10 cellular contexts compared by ENCODE assay signal in genomic region chr11:2741377-2742131, GRCh38. TPM values are rescaled to one million over a fixed set of nuclear protein-coding genes. Genes with fewer than 3 reads are reported as not detected.
A peak's percentile ranks its signal among the peaks of the same experiment; 100 is the strongest.
DNase-seq lines count a peak whose midpoint lies in the region; ATAC-seq, FAIRE-seq and TF ChIP-seq lines count a peak whose summit lies in the region.
"Had no signal": no experiment of that assay in that cellular context is flagged by ENCODE, and none has a peak within 500 bp of the region (broad histone marks: within the 10 kb centered on the region; RNA-seq: fewer than 3 reads in every experiment).

No MANE protein-coding gene starts in this region.

- no peak for TF ChIP-seq RAD21 in HepG2 (CRISPR knock-in tag; IDR thresholded peaks at IDR 0.05)

- H3K27ac ChIP-seq in astrocyte (ENCODE audit: low read depth, low read length), result no peak overlapping the region
- H3K27ac ChIP-seq in HepG2 (ENCODE audit: extremely low read length, insufficient read depth, low read length), result no peak overlapping the region
- H3K27ac ChIP-seq in upper lobe of left lung, result peak overlapping the region in 3 of 4 donors; percentile 1 to 30 (median 17)
- H3K27ac ChIP-seq: VCaP had no signal

- DNase-seq in HS-5 (ENCODE audit: low read depth), result peak; percentile 31
- DNase-seq in astrocyte (ENCODE audit: low read depth), result peak; percentile 62
- no peak for DNase-seq in HepG2 (ENCODE audit: low spot score)
- peak in 1 of 2 donors; percentile 85 for DNase-seq in upper lobe of left lung
- no peak for DNase-seq in epidermal melanocyte (ENCODE audit: insufficient read length, low spot score)
- no peak for DNase-seq in activated gamma-delta T cell (lab: John Stamatoyannopoulos, UW)
- DNase-seq: activated naive CD8-positive, alpha-beta T cell treated with anti-CD3 and anti-CD28 coated beads, Interleukin-2, amount 50 U/mL, for 24 hours; stimulated activated CD4-positive, alpha-beta T cell treated with anti-CD3 and anti-CD28 coated beads, Interleukin-1b, Interleukin-23, amount 100 ng/mL, for 48 hours had no signal

- H3K4me1 ChIP-seq in astrocyte (ENCODE audit: insufficient read depth, low read length) (peaks cover 14% of the 10 kb centered on the region), HepG2 (ENCODE audit: insufficient read depth, low read length) (peaks cover 60% of the 10 kb centered on the region), upper lobe of left lung (peaks cover 0 to 7% (median 0%) of the 10 kb centered on the region in 4 donors)

- in situ Hi-C loops in HepG2 (cut with HindIII; ENCODE audit: extremely low pct_ligation_motif_present, low pct_unique_long_range_greater_than_20kb), result loop anchor here (25.0 kb wide), 1 partner anchor 529 kb away; no protein-coding TSS in a partner anchor

- H3K27me3 Mint-ChIP-seq in astrocyte (ENCODE audit: low read depth, unreplicated experiment), result peaks cover 13% of the 10 kb centered on the region
- H3K27me3 Mint-ChIP-seq: activated naive CD8-positive, alpha-beta T cell treated with anti-CD3 and anti-CD28 coated beads, Interleukin-2, amount 50 U/mL, for 24 hours had no signal

- H3K27me3 ChIP-seq in astrocyte (ENCODE audit: insufficient read depth, low read length), result no peaks in the 10 kb centered on the region
- H3K27me3 ChIP-seq in HepG2 (ENCODE audit: control insufficient read depth in 1 of 2, insufficient read depth in 2 of 2, low read length in 2 of 2), result peaks cover 10 to 43% of the 10 kb centered on the region in 2 experiments; a peak in 4 of 5 replicates
- H3K27me3 ChIP-seq in upper lobe of left lung, result no peaks in the 10 kb centered on the region

- POLR2A ChIA-PET in HepG2 (lab: Yijun Ruan, JAX), result interaction anchor here (1.0 to 4.8 kb wide), 6 partner anchors 10 to 74 kb away, joined by 3 to 90 read pairs (median 16); partner anchors contain the start of gene KCNQ1OT1

- H3K4me1 Mint-ChIP-seq in astrocyte (ENCODE audit: low read depth, unreplicated experiment), result peaks cover 18% of the 10 kb centered on the region
- H3K4me1 Mint-ChIP-seq: activated naive CD8-positive, alpha-beta T cell treated with anti-CD3 and anti-CD28 coated beads, Interleukin-2, amount 50 U/mL, for 24 hours had no signal

- intact Hi-C loops in HepG2 (cut with micrococcal nuclease; ENCODE audit: unreplicated experiment), result no loop called here

- H3K9me3 ChIP-seq in astrocyte (ENCODE audit: insufficient read depth, low read depth, low read length), result no peaks in the 10 kb centered on the region
- H3K9me3 ChIP-seq in HepG2 (ENCODE audit: low read length), result no peaks in the 10 kb centered on the region
- no peaks in the 10 kb centered on the region for H3K9me3 ChIP-seq in upper lobe of left lung

- TF ChIP-seq POLR2A in HepG2 (IDR thresholded peaks at IDR 0.05; ENCODE audit: insufficient read depth in 1 of 2, low read depth in 2 of 2, low read length in 2 of 2), result no peak
- no peak for TF ChIP-seq POLR2A in upper lobe of left lung (IDR thresholded peaks at IDR 0.05)

- no peaks in the 10 kb centered on the region for H3K9me3 Mint-ChIP-seq in astrocyte (ENCODE audit: unreplicated experiment)
- H3K9me3 Mint-ChIP-seq: activated naive CD8-positive, alpha-beta T cell treated with anti-CD3 and anti-CD28 coated beads, Interleukin-2, amount 50 U/mL, for 24 hours had no signal

- H3K4me3 Mint-ChIP-seq in astrocyte (ENCODE audit: unreplicated experiment), result no peak overlapping the region
- H3K4me3 Mint-ChIP-seq: activated naive CD8-positive, alpha-beta T cell treated with anti-CD3 and anti-CD28 coated beads, Interleukin-2, amount 50 U/mL, for 24 hours had no signal

- H3K79me2 ChIP-seq in astrocyte (ENCODE audit: insufficient read depth, low read length) (no peaks in the 10 kb centered on the region), HepG2 (ENCODE audit: insufficient read depth, low read length) (no peaks in the 10 kb centered on the region)

- no peaks in the 10 kb centered on the region for H3K36me3 Mint-ChIP-seq in astrocyte (ENCODE audit: low read depth, unreplicated experiment)

- H3K36me3 ChIP-seq in astrocyte (ENCODE audit: insufficient read depth, low read length) (no peaks in the 10 kb centered on the region), HepG2 (replicated peaks in 1 of 2; ENCODE audit: control insufficient read depth in 1 of 2, insufficient read depth in 2 of 2, low read length in 2 of 2) (no peaks in the 10 kb centered on the region), upper lobe of left lung (no peaks in the 10 kb centered on the region)

- H3K4me3 ChIP-seq in astrocyte (ENCODE audit: insufficient read depth, low read depth, low read length) (no peak overlapping the region), HepG2 (replicated peaks in 1 of 3; ENCODE audit: insufficient read depth in 1 of 3, low read depth in 2 of 3, low read length in 3 of 3) (peak overlapping the region; percentile 16 to 40 (median 24); a peak in 3 of 6 replicates), upper lobe of left lung (no peak overlapping the region)

- peak; percentile 61 for ATAC-seq in HepG2
- peak; percentile 10 to 45 for ATAC-seq in upper lobe of left lung (ENCODE audit: low FRiP score in 2 of 2)
- ATAC-seq in GM18511 (IDR thresholded peaks at IDR 0.05; ENCODE audit: unreplicated experiment), result no peak

- H4K20me1 ChIP-seq in astrocyte (ENCODE audit: insufficient read depth, low read length) (no peaks in the 10 kb centered on the region), HepG2 (ENCODE audit: insufficient read depth, low read length) (no peaks in the 10 kb centered on the region)

- H3K27ac Mint-ChIP-seq in astrocyte (ENCODE audit: unreplicated experiment), result no peak overlapping the region
- H3K27ac Mint-ChIP-seq: activated naive CD8-positive, alpha-beta T cell treated with anti-CD3 and anti-CD28 coated beads, Interleukin-2, amount 50 U/mL, for 24 hours had no signal

- WGBS in HepG2 (ENCODE audit: low lambda C conversion rate), result 3% methylated on average over 18 of the region's 18 CpGs
- 57 to 69% methylated on average over 8 to 18 of the region's 18 CpGs for WGBS in upper lobe of left lung, 2 donors

- H3K9ac ChIP-seq in astrocyte (ENCODE audit: low read length) (no peak overlapping the region), HepG2 (ENCODE audit: insufficient read depth, low read depth, low read length) (peak overlapping the region; percentile 10; the same call in 1 of the 2 replicates)

- no TSS peak for BruUV-seq in HepG2 (replicated peaks; lab: Mats Ljungman, UMichigan)

- TF ChIP-seq EP300 in HepG2 (IDR thresholded peaks at IDR 0.05; ENCODE audit: low read depth in 2 of 2, low read length in 2 of 2) (no peak), HepG2 (CRISPR knock-in tag; IDR thresholded peaks at IDR 0.05; ENCODE audit: borderline replicate concordance) (no peak), upper lobe of left lung (IDR thresholded peaks at IDR 0.05) (no peak)

- CTCF ChIA-PET in HepG2 (lab: Yijun Ruan, JAX; ENCODE audit: low intra/inter-chr PET ratio, low total read pairs), result no interaction called here

- FAIRE-seq in astrocyte (lab: Jason Lieb, UNC) (no peak), HepG2 (lab: Jason Lieb, UNC) (no peak)

- TF ChIP-seq CTCF in astrocyte (IDR thresholded peaks at IDR 0.05; ENCODE audit: insufficient read depth, low read depth, low read length) (no peak), HepG2 (CRISPR knock-in tag; IDR thresholded peaks at IDR 0.05) (0 out of 2 replicates have a peak, but pooled peaks have one; percentile 6), upper lobe of left lung (IDR thresholded peaks at IDR 0.05) (no peak)

- H3K4me2 ChIP-seq in astrocyte (ENCODE audit: low read length) (peak overlapping the region; percentile 57), HepG2 (ENCODE audit: low read depth, low read length) (peak overlapping the region; percentile 70)

- H2AFZ ChIP-seq in astrocyte (ENCODE audit: low read depth, low read length) (no peak overlapping the region), HepG2 (ENCODE audit: low read length) (no peak overlapping the region)

TF ChIP-seq in HepG2, 621 proteins besides CTCF, POLR2A, EP300 and RAD21 (continues in another document):
- TF ChIP-seq ZNF501 (CRISPR knock-in tag; IDR thresholded peaks at IDR 0.05) (no peak), CENPBD1 (CRISPR knock-in tag; IDR thresholded peaks at IDR 0.05; ENCODE audit: borderline replicate concordance, low read depth) (no peak), RFX3 (CRISPR knock-in tag; IDR thresholded peaks at IDR 0.05) (no peak), SNRNP70 (IDR thresholded peaks at IDR 0.05; ENCODE audit: low read depth, low read length) (no peak), CBX5 (CRISPR knock-in tag; IDR thresholded peaks at IDR 0.05; ENCODE audit: borderline replicate concordance) (no peak)

RNA-seq across cellular contexts. Expression of gene KCNQ1OT1, which starts 41.8 kb away (rescaled TPM):
- 2.5 TPM in 2 replicates for total RNA-seq in astrocyte
- total RNA-seq in HepG2 (2016; rRNA removed; fragmentation: Illumina TruSeq; extraction: Trizol), result 2.5 and 18.9 TPM in 2 replicates
- 0.30 and 0.35 TPM in 2 replicates for total RNA-seq in HepG2 (2016; cell fraction: cytosol; rRNA removed; fragmentation: Illumina TruSeq; extraction: Trizol; ENCODE audit: low read depth)
- total RNA-seq in HepG2 (2016; cell fraction: insoluble cytoplasmic fraction; rRNA removed; fragmentation: Illumina TruSeq; extraction: Trizol), result 2.0 and 16.5 TPM in 2 replicates
- 0.90 and 1.1 TPM in 2 replicates for total RNA-seq in HepG2 (2016; cell fraction: membrane; rRNA removed; fragmentation: Illumina TruSeq; extraction: Trizol)
- total RNA-seq in HepG2 (2016; cell fraction: nucleus; rRNA removed; fragmentation: Illumina TruSeq; extraction: Trizol), result 66.8 and 83.4 TPM in 2 replicates
- polyA plus RNA-seq in HepG2 (2011; rRNA removed), result 1.3 TPM in 2 replicates
- polyA plus RNA-seq in HepG2 (2011; cell fraction: cytosol; rRNA removed), result 0.05 TPM in 2 replicates
- polyA plus RNA-seq in HepG2 (2011; cell fraction: nucleus; rRNA removed), result 11.8 and 14.7 TPM in 2 replicates
- polyA plus RNA-seq in HepG2 (2012), result 1.9 and 2.0 TPM in 2 replicates
- 0.01 and 0.02 TPM in 2 replicates for polyA plus RNA-seq in HepG2 (2016; cell fraction: cytosol; fragmentation: Illumina TruSeq; extraction: Trizol; ENCODE audit: low read depth)
- 0.15 and 0.17 TPM in 2 replicates for polyA plus RNA-seq in HepG2 (2016; cell fraction: insoluble cytoplasmic fraction; fragmentation: Illumina TruSeq; extraction: Trizol; ENCODE audit: low read depth)
- 0.03 and 0.06 TPM in 2 replicates for polyA plus RNA-seq in HepG2 (2016; cell fraction: membrane; fragmentation: Illumina TruSeq; extraction: Trizol; ENCODE audit: low read depth)
- polyA plus RNA-seq in HepG2 (2016; cell fraction: nucleus; fragmentation: Illumina TruSeq; extraction: Trizol; ENCODE audit: insufficient read depth, low read depth), result 8.4 and 10.5 TPM in 2 replicates
- 0.05 and 36.1 TPM in 2 replicates for polyA minus RNA-seq in HepG2 (2011; rRNA and poly(A)+ RNA removed; ENCODE audit: low replicate concordance)
- polyA minus RNA-seq in HepG2 (2011; cell fraction: cytosol; rRNA and poly(A)+ RNA removed), result 0.79 and 0.97 TPM in 2 replicates
- polyA minus RNA-seq in HepG2 (2011; cell fraction: nucleus; rRNA and poly(A)+ RNA removed), result 112 and 125 TPM in 2 replicates
- total RNA-seq in upper lobe of left lung, result 1 to 10 TPM; 1.1 to 6.3 (median 4.1) TPM

Comparison
In these comparisons a context has a peak if more than half of its experiments do, and no peak if none do; other contexts are left out.
1. DNase-seq: peak in HS-5 (single experiment) and astrocyte (single experiment); none in HepG2 (single experiment), epidermal melanocyte (single experiment) and activated gamma-delta T cell (single experiment).
2. H3K27ac ChIP-seq: peak in upper lobe of left lung (3 of 4); none in astrocyte (single experiment) and HepG2 (single experiment).
3. H3K4me3 ChIP-seq: peak in HepG2 (3 of 3); none in astrocyte (single experiment) and upper lobe of left lung (0 of 4).